ENCODE assay signal across 10 cellular contexts in the genomic region with DNA sequence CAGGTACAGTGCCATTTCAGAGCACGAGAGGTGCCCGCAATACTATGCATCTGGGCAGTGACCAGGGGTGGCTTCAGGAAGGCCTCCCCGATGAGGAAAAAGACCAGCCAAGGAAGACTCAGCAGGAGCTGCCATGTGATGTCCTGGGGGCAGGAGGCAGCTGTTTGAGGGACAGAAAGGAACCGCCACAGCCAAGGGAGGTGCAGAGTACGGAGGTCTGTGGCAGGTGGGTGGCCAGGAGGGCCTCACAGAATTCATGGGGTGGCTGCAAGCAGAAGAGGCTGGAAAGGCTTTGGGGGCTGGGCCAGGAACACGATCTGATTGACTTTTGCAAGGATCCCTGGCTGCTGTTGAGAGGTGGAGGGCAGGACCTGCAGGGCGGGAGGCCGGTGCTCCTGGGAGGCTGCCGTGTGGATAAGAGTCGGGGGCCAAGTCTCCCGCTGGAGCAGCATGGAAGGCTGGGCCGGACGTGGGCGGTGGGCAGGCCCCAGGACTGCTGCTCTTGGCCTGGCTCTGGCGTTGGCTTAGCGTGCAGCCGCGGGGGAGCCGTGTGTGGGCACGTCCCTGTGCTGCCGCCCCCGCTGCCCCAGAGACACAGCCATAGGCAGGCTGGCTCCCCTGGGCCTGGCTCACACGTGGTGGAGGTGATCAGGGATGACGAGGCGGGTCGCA. TPM values are rescaled to one million over a fixed set of nuclear protein-coding genes. Genes with fewer than 3 reads are reported as not detected.
DNase-seq lines count a peak whose midpoint lies in the region; ATAC-seq, FAIRE-seq and TF ChIP-seq lines count a peak whose summit lies in the region.
"Had no signal": no experiment of that assay in that cellular context is flagged by ENCODE, and none has a peak within 500 bp of the region (broad histone marks: within the 10 kb centered on the region; RNA-seq: fewer than 3 reads in every experiment).

No MANE protein-coding gene starts in this region.

- no peaks in the 10 kb centered on the region for H4K20me1 ChIP-seq in HepG2 (ENCODE audit: insufficient read depth, low read length)

- peaks cover 12% of the 10 kb centered on the region for H3K4me1 ChIP-seq in HEK293 (ENCODE audit: control insufficient read depth, insufficient read depth, low read length)
- H3K4me1 ChIP-seq in colonic mucosa, result peaks cover 15% of the 10 kb centered on the region
- peaks cover 85% of the 10 kb centered on the region for H3K4me1 ChIP-seq in HepG2 (ENCODE audit: insufficient read depth, low read length)
- peaks cover 32% of the 10 kb centered on the region for H3K4me1 ChIP-seq in suprapubic skin

- intact Hi-C loops in colonic mucosa (cut with DNase I), result no loop called here
- intact Hi-C loops in HepG2 (cut with micrococcal nuclease; ENCODE audit: unreplicated experiment), result no loop called here

- in situ Hi-C loops in HepG2 (cut with HindIII; ENCODE audit: extremely low pct_ligation_motif_present, low pct_unique_long_range_greater_than_20kb), result no loop called here

- TF ChIP-seq CTCF in HEK293 (tag by site-specific recombination; IDR thresholded peaks at IDR 0.05) (no peak), colonic mucosa (IDR thresholded peaks at IDR 0.05) (no peak), HepG2 (CRISPR knock-in tag; IDR thresholded peaks at IDR 0.05) (no peak), suprapubic skin (IDR thresholded peaks at IDR 0.05) (no peak)

- CTCF ChIA-PET in HEK293 (lab: Yijun Ruan, JAX), result interaction anchor here (1.0 kb wide), 1 partner anchor 137 kb away, joined by 3 read pairs; no protein-coding TSS in a partner anchor
- CTCF ChIA-PET in HepG2 (lab: Yijun Ruan, JAX; ENCODE audit: low intra/inter-chr PET ratio, low total read pairs), result no interaction called here

- H3K27ac ChIP-seq in HEK293 (ENCODE audit: extremely low read depth, low read depth, low read length) (peak overlapping the region; percentile 17; the same call in 1 of the 2 replicates), colonic mucosa (peak overlapping the region; percentile 61), HepG2 (ENCODE audit: extremely low read length, insufficient read depth, low read length) (peak overlapping the region; percentile 94), suprapubic skin (peak overlapping the region; percentile 38)

- TF ChIP-seq EP300 in HepG2 (IDR thresholded peaks at IDR 0.05; ENCODE audit: low read depth in 2 of 2, low read length in 2 of 2) (no peak), HepG2 (CRISPR knock-in tag; IDR thresholded peaks at IDR 0.05; ENCODE audit: borderline replicate concordance) (no peak), suprapubic skin (IDR thresholded peaks at IDR 0.05) (no peak)

- H3K9me3 ChIP-seq in HEK293 (ENCODE audit: control insufficient read depth, insufficient read depth, low read depth, low read length) (no peaks in the 10 kb centered on the region), colonic mucosa (no peaks in the 10 kb centered on the region), HepG2 (ENCODE audit: low read length) (no peaks in the 10 kb centered on the region), suprapubic skin (no peaks in the 10 kb centered on the region)

- TF ChIP-seq RAD21 in HepG2 (CRISPR knock-in tag; IDR thresholded peaks at IDR 0.05), result no peak

- H3K4me2 ChIP-seq in HepG2 (ENCODE audit: low read depth, low read length), result no peak overlapping the region

- DNase-seq in colonic mucosa, result no peak
- DNase-seq in HepG2 (ENCODE audit: low spot score), result no peak
- no peak for DNase-seq in suprapubic skin (ENCODE audit: low spot score in 2 of 2)
- DNase-seq in HCEC 1CT, result no peak
- DNase-seq: activated T-cell treated with anti-CD3 and anti-CD28 coated beads, Interleukin-2, amount 50 U/mL, for 1 hour; NCI-H1048; NCI-H748 treated with DMSO at 0.1 percent for 48 hours had no signal

- TF ChIP-seq POLR2A in HepG2 (IDR thresholded peaks at IDR 0.05; ENCODE audit: insufficient read depth in 1 of 2, low read depth in 2 of 2, low read length in 2 of 2), result no peak
- TF ChIP-seq POLR2A in suprapubic skin (IDR thresholded peaks at IDR 0.05), result no peak

- H2AFZ ChIP-seq in HepG2 (ENCODE audit: low read length), result no peak overlapping the region

- H3K27me3 ChIP-seq in colonic mucosa, result no peaks in the 10 kb centered on the region
- H3K27me3 ChIP-seq in HepG2 (ENCODE audit: control insufficient read depth in 1 of 2, insufficient read depth in 2 of 2, low read length in 2 of 2), result no peaks in the 10 kb centered on the region
- H3K27me3 ChIP-seq in suprapubic skin, result no peaks in the 10 kb centered on the region

- no TSS peak for BruUV-seq in HepG2 (replicated peaks; lab: Mats Ljungman, UMichigan)

- H3K4me3 ChIP-seq in HEK293 (ENCODE audit: low read depth, low read length), result no peak overlapping the region
- H3K4me3 ChIP-seq in colonic mucosa, result no peak overlapping the region
- no peak overlapping the region for H3K4me3 ChIP-seq in HepG2 (replicated peaks in 1 of 3; ENCODE audit: insufficient read depth in 1 of 3, low read depth in 2 of 3, low read length in 3 of 3)
- no peak overlapping the region for H3K4me3 ChIP-seq in suprapubic skin

- H3K36me3 ChIP-seq in HEK293 (ENCODE audit: control insufficient read depth in 2 of 2, insufficient read depth in 1 of 2, low read length in 2 of 2) (no peaks in the 10 kb centered on the region), colonic mucosa (no peaks in the 10 kb centered on the region), HepG2 (replicated peaks in 1 of 2; ENCODE audit: control insufficient read depth in 1 of 2, insufficient read depth in 2 of 2, low read length in 2 of 2) (no peaks in the 10 kb centered on the region), suprapubic skin (no peaks in the 10 kb centered on the region)

- FAIRE-seq in HepG2 (lab: Jason Lieb, UNC), result no peak

- no peaks in the 10 kb centered on the region for H3K79me2 ChIP-seq in HepG2 (ENCODE audit: insufficient read depth, low read length)

- ATAC-seq in HepG2 (no peak), GM21825 (IDR thresholded peaks at IDR 0.05; ENCODE audit: unreplicated experiment) (no peak), GM18520 (IDR thresholded peaks at IDR 0.05; ENCODE audit: unreplicated experiment) (no peak)

- H3K9ac ChIP-seq in colonic mucosa (ENCODE audit: low read depth in 2 of 2, low read length in 2 of 2), result peak overlapping the region in 1 of 2 donors; percentile 48
- no peak overlapping the region for H3K9ac ChIP-seq in HepG2 (ENCODE audit: insufficient read depth, low read depth, low read length)

- 91% methylated on average over 12 of the region's 26 CpGs for whole genome bisulfite sequencing in HepG2 (ENCODE audit: low lambda C conversion rate)
- WGBS in suprapubic skin, result 55% methylated on average over 14 of the region's 26 CpGs

- POLR2A ChIA-PET in HEK293 (lab: Yijun Ruan, JAX) (no interaction called here), HepG2 (lab: Yijun Ruan, JAX) (no interaction called here)

RNA-seq across cellular contexts. Expression of a gene that starts 29.1 kb away (rescaled TPM):
- total RNA-seq in colonic mucosa (10 to 100 TPM; 67.1 to 76.4 TPM), HepG2 (2016; rRNA removed; fragmentation: Illumina TruSeq; extraction: Trizol) (99.9 and 103 TPM in 2 replicates), suprapubic skin (100 to 1,000 TPM in 3 of 4 donors, 10 to 100 TPM in 1; 86.3 to 360 (median 196) TPM)
- 28.5 and 32.0 TPM in 2 replicates for total RNA-seq in HepG2 (2016; cell fraction: cytosol; rRNA removed; fragmentation: Illumina TruSeq; extraction: Trizol; ENCODE audit: low read depth)
- 99.3 and 101 TPM in 2 replicates for total RNA-seq in HepG2 (2016; cell fraction: insoluble cytoplasmic fraction; rRNA removed; fragmentation: Illumina TruSeq; extraction: Trizol)
- 88.0 and 107 TPM in 2 replicates for total RNA-seq in HepG2 (2016; cell fraction: membrane; rRNA removed; fragmentation: Illumina TruSeq; extraction: Trizol)
- 47.4 and 51.4 TPM in 2 replicates for total RNA-seq in HepG2 (2016; cell fraction: nucleus; rRNA removed; fragmentation: Illumina TruSeq; extraction: Trizol)
- polyA plus RNA-seq in HepG2 (2011; rRNA removed), result 24.8 and 35.0 TPM in 2 replicates
- polyA plus RNA-seq in HepG2 (2011; cell fraction: cytosol; rRNA removed), result 40.5 and 42.6 TPM in 2 replicates
- 17.3 and 19.3 TPM in 2 replicates for polyA plus RNA-seq in HepG2 (2011; cell fraction: nucleus; rRNA removed)
- 22.3 and 27.0 TPM in 2 replicates for polyA plus RNA-seq in HepG2 (2012)
- polyA plus RNA-seq in HepG2 (2016; cell fraction: cytosol; fragmentation: Illumina TruSeq; extraction: Trizol; ENCODE audit: low read depth), result 23.5 and 27.9 TPM in 2 replicates
- 121 and 123 TPM in 2 replicates for polyA plus RNA-seq in HepG2 (2016; cell fraction: insoluble cytoplasmic fraction; fragmentation: Illumina TruSeq; extraction: Trizol; ENCODE audit: low read depth)
- polyA plus RNA-seq in HepG2 (2016; cell fraction: membrane; fragmentation: Illumina TruSeq; extraction: Trizol; ENCODE audit: low read depth), result 68.7 and 77.8 TPM in 2 replicates
- 76.4 and 86.3 TPM in 2 replicates for polyA plus RNA-seq in HepG2 (2016; cell fraction: nucleus; fragmentation: Illumina TruSeq; extraction: Trizol; ENCODE audit: insufficient read depth, low read depth)
- polyA minus RNA-seq in HepG2 (2011; rRNA and poly(A)+ RNA removed; ENCODE audit: low replicate concordance), result 4.5 and 45.0 TPM in 2 replicates
- 25.4 and 32.4 TPM in 2 replicates for polyA minus RNA-seq in HepG2 (2011; cell fraction: cytosol; rRNA and poly(A)+ RNA removed)
- polyA minus RNA-seq in HepG2 (2011; cell fraction: nucleus; rRNA and poly(A)+ RNA removed), result 15.6 and 18.2 TPM in 2 replicates

RNA-seq across cellular contexts. Expression of a gene that starts 47.6 kb away (rescaled TPM):
- total RNA-seq in colonic mucosa (not detected), HepG2 (2016; rRNA removed; fragmentation: Illumina TruSeq; extraction: Trizol) (0.41 and 2.2 TPM in 2 replicates), suprapubic skin (under 1 TPM in 2 of 4 donors, not detected in 2; 0.38 to 0.93 TPM)
- total RNA-seq in HepG2 (2016; cell fraction: cytosol; rRNA removed; fragmentation: Illumina TruSeq; extraction: Trizol; ENCODE audit: low read depth), result 2.6 and 2.7 TPM in 2 replicates
- total RNA-seq in HepG2 (2016; cell fraction: insoluble cytoplasmic fraction; rRNA removed; fragmentation: Illumina TruSeq; extraction: Trizol), result 0.51 and 1.7 TPM in 2 replicates
- total RNA-seq in HepG2 (2016; cell fraction: membrane; rRNA removed; fragmentation: Illumina TruSeq; extraction: Trizol), result 1.5 and 1.7 TPM in 2 replicates
- 1.7 and 2.4 TPM in 2 replicates for total RNA-seq in HepG2 (2016; cell fraction: nucleus; rRNA removed; fragmentation: Illumina TruSeq; extraction: Trizol)
- 1.1 TPM in 2 replicates for polyA plus RNA-seq in HepG2 (2011; rRNA removed)
- polyA plus RNA-seq in HepG2 (2011; cell fraction: cytosol; rRNA removed), result 0.85 and 1.0 TPM in 2 replicates
- 4.6 and 6.0 TPM in 2 replicates for polyA plus RNA-seq in HepG2 (2011; cell fraction: nucleus; rRNA removed)
- 0.63 and 0.66 TPM in 2 replicates for polyA plus RNA-seq in HepG2 (2012)
- polyA plus RNA-seq in HepG2 (2016; cell fraction: cytosol; fragmentation: Illumina TruSeq; extraction: Trizol; ENCODE audit: low read depth), result 2.1 and 2.7 TPM in 2 replicates
- 1.1 and 1.2 TPM in 2 replicates for polyA plus RNA-seq in HepG2 (2016; cell fraction: insoluble cytoplasmic fraction; fragmentation: Illumina TruSeq; extraction: Trizol; ENCODE audit: low read depth)
- polyA plus RNA-seq in HepG2 (2016; cell fraction: membrane; fragmentation: Illumina TruSeq; extraction: Trizol; ENCODE audit: low read depth), result 2.4 and 2.6 TPM in 2 replicates
- polyA plus RNA-seq in HepG2 (2016; cell fraction: nucleus; fragmentation: Illumina TruSeq; extraction: Trizol; ENCODE audit: insufficient read depth, low read depth), result 5.9 and 6.0 TPM in 2 replicates
- 1.7 TPM in 1 of 2 replicates, not detected in the other for polyA minus RNA-seq in HepG2 (2011; rRNA and poly(A)+ RNA removed; ENCODE audit: low replicate concordance)
- polyA minus RNA-seq in HepG2 (2011; cell fraction: cytosol; rRNA and poly(A)+ RNA removed), result 0.35 and 0.40 TPM in 2 replicates
- 0.62 and 0.64 TPM in 2 replicates for polyA minus RNA-seq in HepG2 (2011; cell fraction: nucleus; rRNA and poly(A)+ RNA removed)

Comparison
In these comparisons a context has a peak if more than half of its experiments do, and no peak if none do; other contexts are left out.
1. H3K27ac ChIP-seq: peak in every context shown above with its lines; median percentile 94 in HepG2; 61 in colonic mucosa; 38 in suprapubic skin; 17 in HEK293.